10 cellular contexts compared by ENCODE assay signal in genomic region chr9:134502261-134503211, GRCh38.
DNase-seq lines count a peak whose midpoint lies in the region; ATAC-seq and TF ChIP-seq lines count a peak whose summit lies in the region.
"Had no signal": no experiment of that assay in that cellular context is flagged by ENCODE, and none has a peak within 500 bp of the region (broad histone marks: within the 10 kb centered on the region; RNA-seq: fewer than 3 reads in every experiment).

No MANE protein-coding gene starts in this region.

- no peak overlapping the region for H3K23ac ChIP-seq in mesendoderm (ENCODE audit: low read length)

- no peak overlapping the region for H2BK120ac ChIP-seq in mesendoderm (ENCODE audit: low read depth, low read length)

- CTCF ChIA-PET in AG04450 (lab: Charles Lee): no interaction called here

- peaks cover 12% of the 10 kb centered on the region for H3K9me3 ChIP-seq in AG04450 (ENCODE audit: control insufficient read depth, insufficient read depth, low read length)
- H3K9me3 ChIP-seq: thoracic aorta had no signal

- H3K4me1 ChIP-seq in mesendoderm (ENCODE audit: control insufficient read depth, low read depth, low read length): no peaks in the 10 kb centered on the region

- H2BK5ac ChIP-seq in mesendoderm (ENCODE audit: low read length): no peak overlapping the region

- H3K79me2 ChIP-seq in mesendoderm (ENCODE audit: control insufficient read depth, insufficient read depth, low read length): no peaks in the 10 kb centered on the region

- H3K18ac ChIP-seq in mesendoderm (ENCODE audit: low read length): no peak overlapping the region

- no peak overlapping the region for H4K5ac ChIP-seq in mesendoderm (ENCODE audit: low read length)

- H3K4ac ChIP-seq in mesendoderm (ENCODE audit: low read depth, low read length): no peak overlapping the region

- TF ChIP-seq CTCF in AG04450 (IDR thresholded peaks at IDR 0.05; ENCODE audit: low read depth, low read length): peak; percentile 11; the same call in 1 of the 2 replicates

- no peak for ATAC-seq in HG03135 (IDR thresholded peaks at IDR 0.05; ENCODE audit: unreplicated experiment)
- ATAC-seq: naive thymus-derived CD8-positive, alpha-beta T cell had no signal

- no peaks in the 10 kb centered on the region for H3K79me1 ChIP-seq in mesendoderm (ENCODE audit: low read length)

- H3K4me3 ChIP-seq in AG04450 (ENCODE audit: low read depth, low read length) (no peak overlapping the region), mesendoderm (ENCODE audit: low read length) (no peak overlapping the region)
- H3K4me3 ChIP-seq: thoracic aorta had no signal

- H4K8ac ChIP-seq in mesendoderm (ENCODE audit: low read depth, low read length): no peak overlapping the region

- no peak overlapping the region for H3K4me2 ChIP-seq in mesendoderm (ENCODE audit: low read length)

- DNase-seq in AG04450 (ENCODE audit: low read depth, low spot score) (peak; percentile 97), M059J (ENCODE audit: low read depth) (peak; percentile 99), dermis microvascular lymphatic vessel endothelial cell (ENCODE audit: low read depth in 2 of 2) (peak; percentile 11 to 79), mesendoderm (peak; percentile 62), NCI-H69 (lab: John Stamatoyannopoulos, UW) (no peak), medulla oblongata (ENCODE audit: extremely low spot score) (no peak), NCI-H510A treated with DMSO at 0.1 percent for 48 hours (lab: John Stamatoyannopoulos, UW) (no peak)

- H2BK15ac ChIP-seq in mesendoderm (replicated peaks; ENCODE audit: low read depth): no peak overlapping the region

- H3K56ac ChIP-seq in mesendoderm (ENCODE audit: low read length): peak overlapping the region; percentile 25

- no peak overlapping the region for H3K9ac ChIP-seq in mesendoderm (ENCODE audit: low read length)

- no peaks in the 10 kb centered on the region for H3K36me3 ChIP-seq in mesendoderm (ENCODE audit: control insufficient read depth, insufficient read depth, low read length)
- H3K36me3 ChIP-seq: thoracic aorta had no signal

- H3K27ac ChIP-seq in AG04450 (ENCODE audit: low read depth, low read length) (peak overlapping the region; percentile 93), mesendoderm (ENCODE audit: low read depth, low read length) (no peak overlapping the region)
- H3K27ac ChIP-seq: thoracic aorta had no signal

- peaks cover 13% of the 10 kb centered on the region for H3K27me3 ChIP-seq in AG04450 (ENCODE audit: control insufficient read depth, insufficient read depth, low read length)
- no peaks in the 10 kb centered on the region for H3K27me3 ChIP-seq in mesendoderm (ENCODE audit: insufficient read depth, low read length, poor library complexity)

- no peak overlapping the region for H2AK5ac ChIP-seq in mesendoderm (ENCODE audit: low read length)

- WGBS in mesendoderm (ENCODE audit: extremely low coverage, insufficient coverage, low lambda C conversion rate): no CpG with 5 or more reads among the region's 31 CpGs

- POLR2A ChIA-PET in AG04450 (lab: Yijun Ruan, JAX): interaction anchor here (0.8 to 2.3 kb wide), 15 partner anchors 10 to 168 kb away, joined by 3 to 17 read pairs (median 5); partner anchors contain the start of gene COL5A1

Comparison
In these comparisons a context has a peak if more than half of its experiments do, and no peak if none do; other contexts are left out.
1. DNase-seq: peak in AG04450 (single experiment), M059J (single experiment), dermis microvascular lymphatic vessel endothelial cell (2 of 2) and mesendoderm (single experiment); none in NCI-H69 (single experiment), medulla oblongata (single experiment) and NCI-H510A treated with DMSO at 0.1 percent for 48 hours (single experiment).